In genomic region chr12:65895759-65896656, GRCh38 we compare ENCODE assay signal across 1 cellular context.
TF ChIP-seq lines count a peak whose summit lies in the region.

No MANE protein-coding gene starts in this region.

TF ChIP-seq in SK-N-SH treated with all-trans-retinoic acid at 6 μM for 48 hours, 23 proteins besides CTCF, POLR2A, EP300 and RAD21 (continued from another document):
- TF ChIP-seq TSHZ2 (CRISPR knock-in tag; IDR thresholded peaks at IDR 0.05) (no peak), GLIS3 (CRISPR knock-in tag; IDR thresholded peaks at IDR 0.05) (no peak), SNAI2 (CRISPR knock-in tag; IDR thresholded peaks at IDR 0.05) (no peak), TCF4 (CRISPR knock-in tag; IDR thresholded peaks at IDR 0.05; ENCODE audit: borderline replicate concordance) (no peak), RARB (CRISPR knock-in tag; IDR thresholded peaks at IDR 0.05) (no peak), ISL1 (CRISPR knock-in tag; IDR thresholded peaks at IDR 0.05) (no peak), PATZ1 (CRISPR knock-in tag; IDR thresholded peaks at IDR 0.05; ENCODE audit: borderline replicate concordance) (no peak)
TF ChIP-seq in SK-N-SH treated with all-trans-retinoic acid at 6 μM for 48 hours: peak in this region for 0.
